Comparison of ENCODE assay signal across 9 cellular contexts in genomic region chr18:22223263-22223960, GRCh38. TPM values are rescaled to one million over a fixed set of nuclear protein-coding genes. Genes with fewer than 3 reads are reported as not detected.
DNase-seq lines count a peak whose midpoint lies in the region; ATAC-seq, FAIRE-seq and TF ChIP-seq lines count a peak whose summit lies in the region.
"Had no signal": no experiment of that assay in that cellular context is flagged by ENCODE, and none has a peak within 500 bp of the region (broad histone marks: within the 10 kb centered on the region; RNA-seq: fewer than 3 reads in every experiment).

No MANE protein-coding gene starts in this region.

- no peaks in the 10 kb centered on the region for H3K36me3 Mint-ChIP-seq in activated CD8-positive, alpha-beta T cell treated with anti-CD3 and anti-CD28 coated beads for 36 hours (ENCODE audit: low read depth)
- H3K36me3 Mint-ChIP-seq in activated CD8-positive, alpha-beta T cell treated with anti-CD3 and anti-CD28 coated beads, Interleukin-2, amount 10 ng/mL, durations not matched to agents 7 days and 5 days (ENCODE audit: low read depth): no peaks in the 10 kb centered on the region
- no peaks in the 10 kb centered on the region for H3K36me3 Mint-ChIP-seq in activated naive CD8-positive, alpha-beta T cell treated with anti-CD3 and anti-CD28 coated beads for 36 hours

- no peaks in the 10 kb centered on the region for H3K79me2 ChIP-seq in keratinocyte (ENCODE audit: control insufficient read depth, insufficient read depth, low read length)

- 66 to 85% methylated on average over 13 of the region's 13 CpGs for WGBS in upper lobe of left lung, 2 donors

- H3K4me1 Mint-ChIP-seq in activated CD8-positive, alpha-beta T cell treated with anti-CD3 and anti-CD28 coated beads for 36 hours (ENCODE audit: low read depth): peaks cover 11% of the 10 kb centered on the region
- H3K4me1 Mint-ChIP-seq in activated CD8-positive, alpha-beta T cell treated with anti-CD3 and anti-CD28 coated beads, Interleukin-2, amount 10 ng/mL, durations not matched to agents 7 days and 5 days (ENCODE audit: low read depth): peaks cover 15% of the 10 kb centered on the region
- peaks cover 8% of the 10 kb centered on the region for H3K4me1 Mint-ChIP-seq in activated naive CD8-positive, alpha-beta T cell treated with anti-CD3 and anti-CD28 coated beads for 36 hours

- no peak overlapping the region for H3K27ac Mint-ChIP-seq in activated CD8-positive, alpha-beta T cell treated with anti-CD3 and anti-CD28 coated beads for 36 hours
- no peak overlapping the region for H3K27ac Mint-ChIP-seq in activated CD8-positive, alpha-beta T cell treated with anti-CD3 and anti-CD28 coated beads, Interleukin-2, amount 10 ng/mL, durations not matched to agents 7 days and 5 days
- H3K27ac Mint-ChIP-seq in activated naive CD8-positive, alpha-beta T cell treated with anti-CD3 and anti-CD28 coated beads for 36 hours: no peak overlapping the region

- H4K20me1 ChIP-seq in keratinocyte (ENCODE audit: control insufficient read depth, extremely low read depth, insufficient read depth, low read length): no peaks in the 10 kb centered on the region

- no peaks in the 10 kb centered on the region for H3K9me3 Mint-ChIP-seq in activated CD8-positive, alpha-beta T cell treated with anti-CD3 and anti-CD28 coated beads for 36 hours
- H3K9me3 Mint-ChIP-seq in activated CD8-positive, alpha-beta T cell treated with anti-CD3 and anti-CD28 coated beads, Interleukin-2, amount 10 ng/mL, durations not matched to agents 7 days and 5 days (ENCODE audit: insufficient read depth): peaks cover 6% of the 10 kb centered on the region
- no peaks in the 10 kb centered on the region for H3K9me3 Mint-ChIP-seq in activated naive CD8-positive, alpha-beta T cell treated with anti-CD3 and anti-CD28 coated beads for 36 hours

- no peak overlapping the region for H3K4me3 Mint-ChIP-seq in activated CD8-positive, alpha-beta T cell treated with anti-CD3 and anti-CD28 coated beads for 36 hours
- H3K4me3 Mint-ChIP-seq in activated CD8-positive, alpha-beta T cell treated with anti-CD3 and anti-CD28 coated beads, Interleukin-2, amount 10 ng/mL, durations not matched to agents 7 days and 5 days: no peak overlapping the region
- no peak overlapping the region for H3K4me3 Mint-ChIP-seq in activated naive CD8-positive, alpha-beta T cell treated with anti-CD3 and anti-CD28 coated beads for 36 hours

- H3K27me3 ChIP-seq in keratinocyte (ENCODE audit: control insufficient read depth, extremely low read depth, insufficient read depth, low read length) (no peaks in the 10 kb centered on the region), upper lobe of left lung (no peaks in the 10 kb centered on the region)

- H3K4me1 ChIP-seq in keratinocyte (ENCODE audit: control insufficient read depth, extremely low read depth, insufficient read depth, low read length): peaks cover 20% of the 10 kb centered on the region
- no peaks in the 10 kb centered on the region for H3K4me1 ChIP-seq in upper lobe of left lung

- peak; percentile 77 for ATAC-seq in activated CD8-positive, alpha-beta T cell treated with anti-CD3 and anti-CD28 coated beads for 36 hours
- no peak for ATAC-seq in activated CD8-positive, alpha-beta T cell treated with anti-CD3 and anti-CD28 coated beads, Interleukin-2, amount 10 ng/mL, durations not matched to agents 7 days and 5 days
- ATAC-seq in upper lobe of left lung (ENCODE audit: low FRiP score in 2 of 2) (peak; percentile 94 to 95), HG02884 (IDR thresholded peaks at IDR 0.05; ENCODE audit: unreplicated experiment) (no peak)

- H3K9me3 ChIP-seq in keratinocyte (ENCODE audit: control insufficient read depth, low read depth, low read length): no peaks in the 10 kb centered on the region
- no peaks in the 10 kb centered on the region for H3K9me3 ChIP-seq in upper lobe of left lung

- peak; percentile 90 for FAIRE-seq in keratinocyte (lab: Jason Lieb, UNC)
- FAIRE-seq: endometrium had no signal

- dilution Hi-C loops in keratinocyte (cut with MboI; ENCODE audit: extremely low pct_ligation_motif_present, low sequenced_read_pairs): no loop called here

- peak; percentile 60 for DNase-seq in activated CD8-positive, alpha-beta T cell treated with anti-CD3 and anti-CD28 coated beads for 36 hours
- no peak for DNase-seq in activated CD8-positive, alpha-beta T cell treated with anti-CD3 and anti-CD28 coated beads, Interleukin-2, amount 10 ng/mL, durations not matched to agents 7 days and 5 days
- peak; percentile 14 for DNase-seq in activated naive CD8-positive, alpha-beta T cell treated with anti-CD3 and anti-CD28 coated beads for 36 hours
- peak; percentile 81 for DNase-seq in keratinocyte (ENCODE audit: low read depth, low spot score)
- DNase-seq in upper lobe of left lung: peak; percentile 79 to 96
- DNase-seq in midbrain (lab: John Stamatoyannopoulos, UW): no peak
- DNase-seq in GM13977 (ENCODE audit: low spot score): no peak

- H3K27ac ChIP-seq in keratinocyte (ENCODE audit: control insufficient read depth, insufficient read depth, low read length) (no peak overlapping the region), upper lobe of left lung (no peak overlapping the region)

- TF ChIP-seq EP300 in upper lobe of left lung (IDR thresholded peaks at IDR 0.05): peak in 1 of 4 donors; percentile 45

- no peaks in the 10 kb centered on the region for H3K9me1 ChIP-seq in keratinocyte (ENCODE audit: control insufficient read depth, extremely low read depth, insufficient read depth, low read length)

- CTCF ChIA-PET in activated CD8-positive, alpha-beta T cell treated with anti-CD3 and anti-CD28 coated beads for 36 hours (lab: Charles Lee): no interaction called here
- CTCF ChIA-PET in activated CD8-positive, alpha-beta T cell treated with anti-CD3 and anti-CD28 coated beads, Interleukin-2, amount 10 ng/mL, durations not matched to agents 7 days and 5 days (lab: Charles Lee): no interaction called here

- H3K36me3 ChIP-seq in keratinocyte (ENCODE audit: control insufficient read depth in 2 of 2, extremely low read depth in 1 of 2, insufficient read depth in 2 of 2, low read length in 2 of 2): no peaks in the 10 kb centered on the region
- no peaks in the 10 kb centered on the region for H3K36me3 ChIP-seq in upper lobe of left lung

- H2AFZ ChIP-seq in keratinocyte (ENCODE audit: control insufficient read depth, low read length): no peak overlapping the region

- H3K4me2 ChIP-seq in keratinocyte (ENCODE audit: control insufficient read depth, extremely low read depth, insufficient read depth, low read depth, low read length): peak overlapping the region; percentile 39

- intact Hi-C loops in activated CD8-positive, alpha-beta T cell treated with anti-CD3 and anti-CD28 coated beads for 36 hours (cut with micrococcal nuclease): no loop called here

- no peaks in the 10 kb centered on the region for H3K27me3 Mint-ChIP-seq in activated CD8-positive, alpha-beta T cell treated with anti-CD3 and anti-CD28 coated beads for 36 hours
- peaks cover 3% of the 10 kb centered on the region for H3K27me3 Mint-ChIP-seq in activated CD8-positive, alpha-beta T cell treated with anti-CD3 and anti-CD28 coated beads, Interleukin-2, amount 10 ng/mL, durations not matched to agents 7 days and 5 days (ENCODE audit: low read depth)
- H3K27me3 Mint-ChIP-seq in activated naive CD8-positive, alpha-beta T cell treated with anti-CD3 and anti-CD28 coated beads for 36 hours: no peaks in the 10 kb centered on the region

- H3K4me3 ChIP-seq in keratinocyte (ENCODE audit: control insufficient read depth in 2 of 3, extremely low read depth in 1 of 3, insufficient read depth in 2 of 3, low read depth in 1 of 3, low read length in 3 of 3) (no peak overlapping the region), upper lobe of left lung (no peak overlapping the region)

- no peak for TF ChIP-seq CTCF in activated CD8-positive, alpha-beta T cell treated with anti-CD3 and anti-CD28 coated beads for 36 hours (IDR thresholded peaks at IDR 0.05)
- no peak for TF ChIP-seq CTCF in keratinocyte (optimal IDR thresholded peaks at IDR 0.05 in 1 of 3, IDR thresholded peaks at IDR 0.05 in 1 of 3, conservative IDR thresholded peaks at IDR 0.05 in 1 of 3; ENCODE audit: extremely low read depth in 1 of 3, insufficient read depth in 2 of 3, low read length in 3 of 3)
- no peak for TF ChIP-seq CTCF in upper lobe of left lung (IDR thresholded peaks at IDR 0.05)
- no peak for TF ChIP-seq CTCF in GM13977 (IDR thresholded peaks at IDR 0.05; ENCODE audit: extremely low read depth, insufficient read depth, missing control alignments)

- H3K9ac ChIP-seq in keratinocyte (ENCODE audit: control insufficient read depth, extremely low read depth, insufficient read depth, low read length): peak overlapping the region; percentile 9

- POLR2A ChIA-PET in activated CD8-positive, alpha-beta T cell treated with anti-CD3 and anti-CD28 coated beads for 36 hours (lab: Charles Lee): no interaction called here
- POLR2A ChIA-PET in activated CD8-positive, alpha-beta T cell treated with anti-CD3 and anti-CD28 coated beads, Interleukin-2, amount 10 ng/mL, durations not matched to agents 7 days and 5 days (lab: Charles Lee): no interaction called here

- in situ Hi-C loops in GM13977 (cut with MboI; ENCODE audit: low pct_unique_long_range_greater_than_20kb, low sequenced_read_pairs, unreplicated experiment): no loop called here

- no peak for TF ChIP-seq POLR2A in upper lobe of left lung (IDR thresholded peaks at IDR 0.05)

RNA-seq across cellular contexts. Expression of gene GATA6, which starts 54.0 kb away (rescaled TPM):
- not detected for total RNA-seq in activated CD8-positive, alpha-beta T cell treated with anti-CD3 and anti-CD28 coated beads for 36 hours
- not detected for total RNA-seq in activated CD8-positive, alpha-beta T cell treated with anti-CD3 and anti-CD28 coated beads, Interleukin-2, amount 10 ng/mL, durations not matched to agents 7 days and 5 days
- not detected for total RNA-seq in activated naive CD8-positive, alpha-beta T cell treated with anti-CD3 and anti-CD28 coated beads for 36 hours
- polyA plus RNA-seq in keratinocyte: 0.28 to 0.37 TPM (median 0.33 TPM) in 3 replicates
- 0.17 TPM for polyA plus RNA-seq in keratinocyte (2011; ENCODE audit: low read depth)
- polyA plus RNA-seq in keratinocyte (2011; cell fraction: cytosol; rRNA removed): 0.35 and 0.39 TPM in 2 replicates
- polyA plus RNA-seq in keratinocyte (2011; cell fraction: nucleus; rRNA removed): 0.88 and 0.89 TPM in 2 replicates
- polyA plus RNA-seq in keratinocyte (2012; ENCODE audit: low replicate concordance): 0.47 and 0.68 TPM in 2 replicates
- 0.13 to 0.58 TPM (median 0.16 TPM) in 3 replicates for polyA minus RNA-seq in keratinocyte
- polyA minus RNA-seq in keratinocyte (2011; cell fraction: cytosol; rRNA and poly(A)+ RNA removed): 0.96 TPM
- 1.1 and 1.3 TPM in 2 replicates for polyA minus RNA-seq in keratinocyte (2011; cell fraction: nucleus; rRNA and poly(A)+ RNA removed)
- 10 to 100 TPM; 29.7 to 52.8 (median 41.4) TPM for total RNA-seq in upper lobe of left lung

Comparison
In these comparisons a context has a peak if more than half of its experiments do, and no peak if none do; other contexts are left out.
1. ATAC-seq: peak in activated CD8-positive, alpha-beta T cell treated with anti-CD3 and anti-CD28 coated beads for 36 hours (single experiment) and upper lobe of left lung (2 of 2); none in activated CD8-positive, alpha-beta T cell treated with anti-CD3 and anti-CD28 coated beads, Interleukin-2, amount 10 ng/mL, durations not matched to agents 7 days and 5 days (single experiment) and HG02884 (single experiment).
2. DNase-seq: peak in activated CD8-positive, alpha-beta T cell treated with anti-CD3 and anti-CD28 coated beads for 36 hours (single experiment), activated naive CD8-positive, alpha-beta T cell treated with anti-CD3 and anti-CD28 coated beads for 36 hours (single experiment), keratinocyte (single experiment) and upper lobe of left lung (2 of 2); none in activated CD8-positive, alpha-beta T cell treated with anti-CD3 and anti-CD28 coated beads, Interleukin-2, amount 10 ng/mL, durations not matched to agents 7 days and 5 days (single experiment), midbrain (single experiment) and GM13977 (single experiment).
3. RNA of gene GATA6, which starts 54.0 kb away (total RNA-seq): 29.7 to 52.8 TPM in upper lobe of left lung; not detected in activated CD8-positive, alpha-beta T cell treated with anti-CD3 and anti-CD28 coated beads for 36 hours, not detected in activated CD8-positive, alpha-beta T cell treated with anti-CD3 and anti-CD28 coated beads, Interleukin-2, amount 10 ng/mL, durations not matched to agents 7 days and 5 days and not detected in activated naive CD8-positive, alpha-beta T cell treated with anti-CD3 and anti-CD28 coated beads for 36 hours; every median in the first group is over 10 times any median in the second.